22 cellular contexts compared by ENCODE assay signal in the genomic region with DNA sequence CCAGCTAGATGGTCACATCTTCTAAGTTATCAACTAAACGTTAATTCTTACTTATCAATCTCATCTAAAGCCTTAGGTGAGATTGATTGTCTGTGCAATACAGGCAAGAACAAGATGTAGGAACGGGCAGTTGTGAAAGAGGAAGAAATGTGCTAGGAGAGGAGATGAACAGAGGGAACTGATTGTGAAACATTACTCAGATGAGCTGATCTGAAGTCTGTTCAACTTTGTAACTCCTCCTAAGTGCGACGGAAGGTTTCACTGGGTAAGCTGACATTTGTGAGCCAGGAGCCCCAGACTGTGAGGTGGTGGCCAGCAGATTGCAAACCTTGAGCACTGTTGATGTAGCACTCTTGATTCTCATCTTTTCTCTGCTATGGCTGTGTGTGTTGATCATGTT.
DNase-seq lines count a peak whose midpoint lies in the region; ATAC-seq and TF ChIP-seq lines count a peak whose summit lies in the region.
"Had no signal": no experiment of that assay in that cellular context is flagged by ENCODE, and none has a peak within 500 bp of the region (broad histone marks: within the 10 kb centered on the region; RNA-seq: fewer than 3 reads in every experiment).

No MANE protein-coding gene starts in this region.

- H2AK9ac ChIP-seq in IMR-90 (replicated peaks; ENCODE audit: low read depth, low read length, poor library complexity), result no peak overlapping the region

- H3K18ac ChIP-seq in IMR-90 (ENCODE audit: low read depth, low read length), result no peak overlapping the region
- no peak overlapping the region for H3K18ac ChIP-seq in trophoblast cell (ENCODE audit: low read length)

- H4K91ac ChIP-seq in IMR-90 (ENCODE audit: insufficient read depth, low read depth, low read length) (no peak overlapping the region), trophoblast cell (ENCODE audit: low read depth, low read length) (no peak overlapping the region)

- in situ Hi-C loops in IMR-90 (cut with MboI; ENCODE audit: low sequenced_read_pairs), result no loop called here

- H2AK5ac ChIP-seq in IMR-90 (ENCODE audit: low read depth, low read length) (no peak overlapping the region), trophoblast cell (ENCODE audit: low read length) (no peak overlapping the region)

- no peaks in the 10 kb centered on the region for H3K9me3 ChIP-seq in IMR-90 (ENCODE audit: control insufficient read depth, insufficient read depth, low read length)
- H3K9me3 ChIP-seq in trophoblast cell (ENCODE audit: insufficient read depth, low read depth, low read length), result no peaks in the 10 kb centered on the region
- H3K9me3 ChIP-seq: breast epithelium, Peyer's patch, spleen had no signal

- H3K4me3 ChIP-seq in IMR-90 (ENCODE audit: insufficient read depth, low read depth, low read length) (no peak overlapping the region), trophoblast cell (ENCODE audit: low read depth, low read length) (no peak overlapping the region)
- H3K4me3 ChIP-seq: breast epithelium, neural progenitor cell, Peyer's patch, spleen had no signal

- no peak overlapping the region for H4K5ac ChIP-seq in IMR-90 (ENCODE audit: low read depth, low read length)

- POLR2A ChIA-PET in IMR-90 (lab: Charles Lee; ENCODE audit: unreplicated experiment), result no interaction called here

- TF ChIP-seq CTCF in IMR-90 (conservative IDR thresholded peaks at IDR 0.05; ENCODE audit: low read depth, low read length), result no peak

- H2BK120ac ChIP-seq in IMR-90 (ENCODE audit: low read depth, low read length) (no peak overlapping the region), trophoblast cell (ENCODE audit: insufficient read depth, low read length, poor library complexity) (peak overlapping the region; percentile 51)

- no peak overlapping the region for H3K9ac ChIP-seq in IMR-90 (ENCODE audit: low read depth, low read length)
- H3K9ac ChIP-seq in trophoblast cell (ENCODE audit: low read length), result no peak overlapping the region
- H3K9ac ChIP-seq: KMS-11, neural progenitor cell had no signal

- H3K27me3 ChIP-seq in IMR-90 (ENCODE audit: control insufficient read depth, insufficient read depth, low read length), result no peaks in the 10 kb centered on the region
- no peaks in the 10 kb centered on the region for H3K27me3 ChIP-seq in trophoblast cell (ENCODE audit: insufficient read depth, low read length)
- H3K27me3 ChIP-seq: breast epithelium, neural progenitor cell, Peyer's patch, spleen had no signal

- CTCF ChIA-PET in IMR-90 (lab: Yijun Ruan, JAX), result interaction anchor here (1.9 kb wide), 1 partner anchor 8 kb away, joined by 5 read pairs; no protein-coding TSS in a partner anchor

- H4K20me1 ChIP-seq in IMR-90 (ENCODE audit: insufficient read depth, low read length), result no peaks in the 10 kb centered on the region

- H3K23ac ChIP-seq in IMR-90 (ENCODE audit: low read depth, low read length) (no peak overlapping the region), trophoblast cell (ENCODE audit: low read length) (no peak overlapping the region)

- H2BK5ac ChIP-seq in IMR-90 (ENCODE audit: low read depth, low read length, poor library complexity, severe bottlenecking) (no peak overlapping the region), trophoblast cell (ENCODE audit: low read depth, low read length, poor library complexity) (no peak overlapping the region)

- no peak overlapping the region for H2BK20ac ChIP-seq in IMR-90 (ENCODE audit: low read depth, low read length)

- intact Hi-C loops in IMR-90 (cut with micrococcal nuclease) (no loop called here), Right ventricle myocardium inferior (cut with DNase I) (no loop called here)

- H4K8ac ChIP-seq in IMR-90 (ENCODE audit: low read depth in 2 of 2, low read length in 2 of 2), result no peak overlapping the region
- H4K8ac ChIP-seq in trophoblast cell (ENCODE audit: low read depth, low read length), result no peak overlapping the region

- no peak for TF ChIP-seq RAD21 in IMR-90 (IDR thresholded peaks at IDR 0.05; ENCODE audit: low read length)

- H3K9me1 ChIP-seq in IMR-90 (ENCODE audit: insufficient read depth, low read length), result peaks cover 4% of the 10 kb centered on the region; the same call in 1 of the 2 replicates

- H3K14ac ChIP-seq in IMR-90 (replicated peaks; ENCODE audit: low read depth, low read length) (no peak overlapping the region), trophoblast cell (ENCODE audit: low read length) (no peak overlapping the region)

- H2AFZ ChIP-seq in IMR-90 (replicated peaks; ENCODE audit: low read length, poor library complexity), result no peak overlapping the region
- no peak overlapping the region for H2AFZ ChIP-seq in trophoblast cell (ENCODE audit: insufficient read depth, low read length, poor library complexity)
- H2AFZ ChIP-seq: neural progenitor cell had no signal

- H3K79me1 ChIP-seq in IMR-90 (ENCODE audit: low read depth in 1 of 2, low read length in 2 of 2) (no peaks in the 10 kb centered on the region), trophoblast cell (ENCODE audit: low read length) (no peaks in the 10 kb centered on the region)

- H3K79me2 ChIP-seq in trophoblast cell (ENCODE audit: control insufficient read depth, insufficient read depth, low read length, poor library complexity), result no peaks in the 10 kb centered on the region

- no TSS peak for BruUV-seq in IMR-90 (replicated peaks; lab: Mats Ljungman, UMichigan)

- no peak overlapping the region for H3K27ac ChIP-seq in IMR-90 (ENCODE audit: insufficient read depth, low read length)
- H3K27ac ChIP-seq in epithelial cell of prostate, result peak overlapping the region; percentile 24
- no peak overlapping the region for H3K27ac ChIP-seq in trophoblast cell (ENCODE audit: low read depth, low read length)
- H3K27ac ChIP-seq: breast epithelium, KMS-11, neural progenitor cell, Peyer's patch, spleen had no signal

- no peak overlapping the region for H3K4ac ChIP-seq in IMR-90 (ENCODE audit: low read depth, low read length)
- H3K4ac ChIP-seq in trophoblast cell (ENCODE audit: low read depth, low read length), result no peak overlapping the region

- H3K4me1 ChIP-seq in IMR-90 (ENCODE audit: control insufficient read depth, insufficient read depth, low read length), result peaks cover 4% of the 10 kb centered on the region
- H3K4me1 ChIP-seq in trophoblast cell (ENCODE audit: control insufficient read depth in 1 of 2, insufficient read depth in 2 of 2, low read length in 2 of 2), result no peaks in the 10 kb centered on the region
- H3K4me1 ChIP-seq: breast epithelium, Peyer's patch had no signal

- no CpG with 5 or more reads among the region's 4 CpGs for WGBS in IMR-90 (ENCODE audit: extremely low coverage in 2 of 2, insufficient read length in 1 of 2), 2 experiments
- no CpG with 5 or more reads among the region's 4 CpGs for WGBS in trophoblast cell (ENCODE audit: extremely low coverage, insufficient coverage, insufficient read length)

- H3K56ac ChIP-seq in IMR-90 (ENCODE audit: extremely low read depth, insufficient read depth, low read length), result no peak overlapping the region

- ATAC-seq in IMR-90 (ENCODE audit: low read depth), result no peak
- no peak for ATAC-seq in Right ventricle myocardium inferior
- ATAC-seq: activated CD4-positive, alpha-beta T cell treated with anti-CD3 and anti-CD28 coated beads for 36 hours; activated CD8-positive, alpha-beta memory T cell treated with anti-CD3 and anti-CD28 coated beads, Interleukin-2, amount 10 ng/mL, durations not matched to agents 7 days and 5 days; CD8-positive, alpha-beta T cell; left cardiac atrium had no signal

- no peak overlapping the region for H2BK12ac ChIP-seq in trophoblast cell (ENCODE audit: low read length)

- H3K4me2 ChIP-seq in IMR-90 (ENCODE audit: low read depth, low read length) (no peak overlapping the region), trophoblast cell (ENCODE audit: low read length) (no peak overlapping the region)
- H3K4me2 ChIP-seq: KMS-11, neural progenitor cell had no signal

- H4K12ac ChIP-seq in trophoblast cell (ENCODE audit: low read depth, low read length), result no peak overlapping the region

- H2BK15ac ChIP-seq in IMR-90 (ENCODE audit: low read depth, low read length), result no peak overlapping the region

- DNase-seq in IMR-90 (no peak), NOMO-1 treated with dmso at 0.1 percent for 144 hours (lab: John Stamatoyannopoulos, UW; ENCODE audit: unreplicated experiment) (peak; percentile 76), epithelial cell of prostate (ENCODE audit: low read depth, low spot score) (no peak), trophoblast cell (peak in 1 of 2 donors; percentile 22), putamen (ENCODE audit: low spot score) (no peak), iPS-NIHi7 (ENCODE audit: extremely low spot score) (no peak), Right ventricle myocardium inferior (ENCODE audit: missing footprints) (no peak), NCI-H748 treated with DMSO at 0.1 percent for 48 hours (lab: John Stamatoyannopoulos, UW) (no peak)
- DNase-seq: activated CD4-positive, alpha-beta T cell treated with anti-CD3 and anti-CD28 coated beads for 36 hours; activated CD8-positive, alpha-beta memory T cell treated with anti-CD3 and anti-CD28 coated beads, Interleukin-2, amount 10 ng/mL, durations not matched to agents 7 days and 5 days; CD8-positive, alpha-beta T cell; DMS53; left cardiac atrium; NCI-H1417 treated with DMSO at 0.1 percent for 48 hours; NCI-H2171; Peyer's patch; spleen; substantia nigra; SW 1271 had no signal

- H3K36me3 ChIP-seq in IMR-90 (ENCODE audit: control insufficient read depth, insufficient read depth, low read length) (no peaks in the 10 kb centered on the region), trophoblast cell (ENCODE audit: control insufficient read depth in 1 of 2, insufficient read depth in 2 of 2, low read length in 2 of 2) (no peaks in the 10 kb centered on the region)
- H3K36me3 ChIP-seq: breast epithelium, neural progenitor cell, Peyer's patch, spleen had no signal

- TF ChIP-seq POLR2A in IMR-90 (IDR thresholded peaks at IDR 0.05; ENCODE audit: low read depth, low read length), result no peak

- dilution Hi-C loops in IMR-90 (cut with HindIII; ENCODE audit: low sequenced_read_pairs, unreplicated experiment), result no loop called here

TF ChIP-seq in IMR-90, 13 proteins besides CTCF, POLR2A, EP300 and RAD21:
- TF ChIP-seq CEBPB (IDR thresholded peaks at IDR 0.05; ENCODE audit: low read depth, low read length), result peak; percentile 36; the same call in 1 of the 2 replicates
- TF ChIP-seq CHD1 (IDR thresholded peaks at IDR 0.05; ENCODE audit: low read depth, low read length), result no peak
